In the genomic region with DNA sequence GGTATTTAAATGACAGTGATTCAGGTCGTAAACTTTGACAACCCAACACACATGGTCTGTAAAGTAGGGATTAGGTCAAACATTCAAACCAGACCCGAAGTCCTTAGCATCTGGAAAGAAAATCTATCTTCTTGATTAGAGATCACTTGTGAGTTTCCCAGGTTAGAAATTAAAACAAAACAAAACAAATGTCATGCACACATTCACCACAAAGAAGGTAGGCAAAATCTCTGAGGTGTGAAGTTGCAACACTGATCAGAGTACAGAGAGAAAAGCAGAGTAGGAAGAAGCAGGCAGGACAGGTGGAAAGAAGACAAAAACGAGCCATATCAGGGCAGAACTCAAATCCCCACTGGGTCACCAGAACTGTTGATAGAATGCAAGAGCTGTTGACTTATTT, we compare ENCODE assay signal across 16 cellular contexts.
DNase-seq lines count a peak whose midpoint lies in the region; ATAC-seq and TF ChIP-seq lines count a peak whose summit lies in the region.
"Had no signal": no experiment of that assay in that cellular context is flagged by ENCODE, and none has a peak within 500 bp of the region (broad histone marks: within the 10 kb centered on the region; RNA-seq: fewer than 3 reads in every experiment).

No MANE protein-coding gene starts in this region.

- no peaks in the 10 kb centered on the region for H3K36me3 ChIP-seq in PC-3 (ENCODE audit: low read depth, low read length)
- no peaks in the 10 kb centered on the region for H3K36me3 ChIP-seq in smooth muscle cell (ENCODE audit: low read depth)
- H3K36me3 ChIP-seq in ascending aorta: no peaks in the 10 kb centered on the region
- H3K36me3 ChIP-seq: BLaER1 treated with 17β-estradiol and CSF1 and Interleukin-3, amounts not matched to agents 10 nM and 100 nM; HAP-1 had no signal

- no peaks in the 10 kb centered on the region for H3K9me3 ChIP-seq in PC-3 (ENCODE audit: low read length)
- no peaks in the 10 kb centered on the region for H3K9me3 ChIP-seq in smooth muscle cell (replicated peaks; ENCODE audit: low read depth)
- no peaks in the 10 kb centered on the region for H3K9me3 ChIP-seq in ascending aorta
- H3K9me3 ChIP-seq: BLaER1 treated with 17β-estradiol and CSF1 and Interleukin-3, amounts not matched to agents 10 nM and 100 nM; HAP-1 had no signal

- H3F3A ChIP-seq in PC-3 (ENCODE audit: low read length, unreplicated experiment) (no peaks in the 10 kb centered on the region), smooth muscle cell (ENCODE audit: low read depth) (no peaks in the 10 kb centered on the region)

- no peak overlapping the region for H2AFZ ChIP-seq in PC-3 (ENCODE audit: low read length)
- peak overlapping the region; percentile 10 for H2AFZ ChIP-seq in smooth muscle cell (ENCODE audit: low read depth)

- POLR2A ChIA-PET in PC-3 (lab: Charles Lee; ENCODE audit: unreplicated experiment): no interaction called here

- H3K27ac ChIP-seq in PC-3 (ENCODE audit: low read length) (no peak overlapping the region), smooth muscle cell (ENCODE audit: low read depth) (no peak overlapping the region), ascending aorta (no peak overlapping the region)
- H3K27ac ChIP-seq: BLaER1 treated with 17β-estradiol and CSF1 and Interleukin-3, amounts not matched to agents 10 nM and 100 nM had no signal

- H3K4me3 ChIP-seq in PC-3 (ENCODE audit: low read length): no peak overlapping the region
- no peak overlapping the region for H3K4me3 ChIP-seq in epithelial cell of proximal tubule (ENCODE audit: low read depth, low read length)
- no peak overlapping the region for H3K4me3 ChIP-seq in smooth muscle cell
- no peak overlapping the region for H3K4me3 ChIP-seq in ascending aorta
- H3K4me3 ChIP-seq: BLaER1 treated with 17β-estradiol and CSF1 and Interleukin-3, amounts not matched to agents 10 nM and 100 nM; GM12878; HAP-1 had no signal

- H3K36me3 Mint-ChIP-seq in activated naive CD4-positive, alpha-beta T cell treated with anti-CD3 and anti-CD28 coated beads, Interleukin-2, amount 50 U/mL, for 72 hours: no peaks in the 10 kb centered on the region
- H3K36me3 Mint-ChIP-seq: CD4-positive, CD25-positive, alpha-beta regulatory T cell; CD8-positive, alpha-beta memory T cell had no signal

- H3K9ac ChIP-seq in PC-3 (ENCODE audit: low read length) (no peak overlapping the region), smooth muscle cell (ENCODE audit: low read depth) (no peak overlapping the region)
- H3K9ac ChIP-seq: BLaER1 treated with 17β-estradiol and CSF1 and Interleukin-3, amounts not matched to agents 10 nM and 100 nM had no signal

- H4K20me1 ChIP-seq in PC-3 (ENCODE audit: low read length) (no peaks in the 10 kb centered on the region), smooth muscle cell (ENCODE audit: low read depth) (no peaks in the 10 kb centered on the region)
- H4K20me1 ChIP-seq: BLaER1 treated with 17β-estradiol and CSF1 and Interleukin-3, amounts not matched to agents 10 nM and 100 nM had no signal

- no peaks in the 10 kb centered on the region for H3K79me2 ChIP-seq in PC-3 (ENCODE audit: low read length)
- H3K79me2 ChIP-seq in smooth muscle cell (ENCODE audit: low read depth): no peaks in the 10 kb centered on the region

- TF ChIP-seq CTCF in PC-3 (conservative IDR thresholded peaks at IDR 0.05; ENCODE audit: low read depth, low read length) (no peak), epithelial cell of proximal tubule (conservative IDR thresholded peaks at IDR 0.05; ENCODE audit: low read depth, low read length) (no peak), smooth muscle cell (IDR thresholded peaks at IDR 0.05; ENCODE audit: borderline replicate concordance, insufficient read depth, poor library complexity, severe bottlenecking) (no peak), ascending aorta (IDR thresholded peaks at IDR 0.05) (no peak)

- H3K4me1 ChIP-seq in PC-3 (ENCODE audit: insufficient read depth, low read length): peaks cover 15% of the 10 kb centered on the region
- no peaks in the 10 kb centered on the region for H3K4me1 ChIP-seq in smooth muscle cell (ENCODE audit: low read depth)
- no peaks in the 10 kb centered on the region for H3K4me1 ChIP-seq in ascending aorta
- H3K4me1 ChIP-seq: BLaER1 treated with 17β-estradiol and CSF1 and Interleukin-3, amounts not matched to agents 10 nM and 100 nM; HAP-1 had no signal

- H3K4me2 ChIP-seq in PC-3 (ENCODE audit: low read length) (peak overlapping the region; percentile 27; the same call in 1 of the 2 replicates), smooth muscle cell (no peak overlapping the region)
- H3K4me2 ChIP-seq: BLaER1 treated with 17β-estradiol and CSF1 and Interleukin-3, amounts not matched to agents 10 nM and 100 nM had no signal

- intact Hi-C loops in PC-3 (cut with micrococcal nuclease) (no loop called here), ascending aorta (cut with DNase I) (no loop called here)

- H3K27me3 ChIP-seq in PC-3 (ENCODE audit: low read length) (no peaks in the 10 kb centered on the region), smooth muscle cell (ENCODE audit: low read depth) (no peaks in the 10 kb centered on the region), ascending aorta (no peaks in the 10 kb centered on the region)
- H3K27me3 ChIP-seq: BLaER1 treated with 17β-estradiol and CSF1 and Interleukin-3, amounts not matched to agents 10 nM and 100 nM had no signal

- 73% methylated on average over 3 of the region's 3 CpGs for WGBS in smooth muscle cell (ENCODE audit: low lambda C conversion rate)

- BruUV-seq in PC-3 (replicated peaks; lab: Mats Ljungman, UMichigan): no TSS peak

- ATAC-seq in PC-3: peak; percentile 74
- no peak for ATAC-seq in activated naive CD4-positive, alpha-beta T cell treated with anti-CD3 and anti-CD28 coated beads, Interleukin-2, amount 50 U/mL, for 72 hours
- ATAC-seq: GM12878, HepG2 had no signal

- peaks cover 0 to 5% of the 10 kb centered on the region in 2 donors for H3K9me3 Mint-ChIP-seq in activated naive CD4-positive, alpha-beta T cell treated with anti-CD3 and anti-CD28 coated beads, Interleukin-2, amount 50 U/mL, for 72 hours

- H3K27ac Mint-ChIP-seq in activated naive CD4-positive, alpha-beta T cell treated with anti-CD3 and anti-CD28 coated beads, Interleukin-2, amount 50 U/mL, for 72 hours: no peak overlapping the region
- H3K27ac Mint-ChIP-seq: B cell; CD4-positive, CD25-positive, alpha-beta regulatory T cell; CD8-positive, alpha-beta memory T cell had no signal

- H3K9me2 ChIP-seq in PC-3 (replicated peaks; ENCODE audit: low read length): no peaks in the 10 kb centered on the region

- CTCF ChIA-PET in PC-3 (lab: Charles Lee): no interaction called here

- DNase-seq in LoVo (ENCODE audit: low spot score): peak; percentile 6
- DNase-seq in PC-3: peak; percentile 45
- DNase-seq in epithelial cell of proximal tubule (ENCODE audit: low read depth): peak; percentile 52
- no peak for DNase-seq in smooth muscle cell (lab: John Stamatoyannopoulos, UW; ENCODE audit: unreplicated experiment)
- no peak for DNase-seq in germinal center (ENCODE audit: low spot score)
- DNase-seq in ascending aorta (ENCODE audit: low spot score in 2 of 2): no peak
- no peak for DNase-seq in activated naive CD4-positive, alpha-beta T cell treated with anti-CD3 and anti-CD28 coated beads, Interleukin-2, amount 50 U/mL, for 72 hours (ENCODE audit: low spot score in 2 of 2)
- DNase-seq: CD4-positive, CD25-positive, alpha-beta regulatory T cell; CD8-positive, alpha-beta memory T cell; COR-L47; DMS79 treated with DMSO at 0.1 percent for 48 hours had no signal

Comparison
In these comparisons a context has a peak if more than half of its experiments do, and no peak if none do; other contexts are left out.
1. DNase-seq: peak in LoVo (single experiment), PC-3 (single experiment) and epithelial cell of proximal tubule (single experiment); none in smooth muscle cell (single experiment), germinal center (single experiment), ascending aorta (0 of 2) and activated naive CD4-positive, alpha-beta T cell treated with anti-CD3 and anti-CD28 coated beads, Interleukin-2, amount 50 U/mL, for 72 hours (0 of 2).